ENCODE assay signal across 10 cellular contexts in genomic region chr1:226405411-226405988, GRCh38. TPM values are rescaled to one million over a fixed set of nuclear protein-coding genes. Genes with fewer than 3 reads are reported as not detected.
DNase-seq lines count a peak whose midpoint lies in the region; ATAC-seq, FAIRE-seq and TF ChIP-seq lines count a peak whose summit lies in the region.
"Had no signal": no experiment of that assay in that cellular context is flagged by ENCODE, and none has a peak within 500 bp of the region (broad histone marks: within the 10 kb centered on the region; RNA-seq: fewer than 3 reads in every experiment).

No MANE protein-coding gene starts in this region.

- H3K23me2 ChIP-seq in H1 (ENCODE audit: low read depth, low read length), result peaks cover 14% of the 10 kb centered on the region

- peak overlapping the region; percentile 95 for H3K27ac ChIP-seq in OCI-LY1 (ENCODE audit: low read depth, low read length, poor library complexity, severe bottlenecking)
- H3K27ac ChIP-seq in H1 (ENCODE audit: low read depth, low read length), result peak overlapping the region; percentile 67
- peak overlapping the region; percentile 10 to 88 (median 50) for H3K27ac ChIP-seq in transverse colon

- H3K4ac ChIP-seq in H1 (replicated peaks; ENCODE audit: insufficient read length, low read depth, low read length), result peak overlapping the region; percentile 46

- no peak overlapping the region for H2AFZ ChIP-seq in OCI-LY1 (ENCODE audit: low read length)
- no peak overlapping the region for H2AFZ ChIP-seq in H1 (ENCODE audit: low read length)

- WGBS in H1 (ENCODE audit: extremely low coverage in 1 of 2, insufficient coverage in 1 of 2, insufficient read length in 1 of 2, insufficient replicate concordance in 2 of 2, low coverage in 1 of 2, low lambda C conversion rate in 2 of 2, missing lambda C conversion rate in 1 of 2), 2 experiments, result 15% methylated on average over 16 of the region's 16 CpGs; no CpG with 5 or more reads in 1 of the 2 experiments
- WGBS in transverse colon (ENCODE audit: low coverage in 1 of 2), 2 donors, result 61% methylated on average over 8 to 16 of the region's 16 CpGs

- H2BK20ac ChIP-seq in H1 (ENCODE audit: low read length), result peak overlapping the region; percentile 82

- TF ChIP-seq EP300 in H1 (IDR thresholded peaks at IDR 0.05; ENCODE audit: borderline replicate concordance in 1 of 2, low read depth in 2 of 2, low read length in 2 of 2), result no peak
- no peak for TF ChIP-seq EP300 in transverse colon (IDR thresholded peaks at IDR 0.05; ENCODE audit: low read depth)

- H3K4me3 ChIP-seq in OCI-LY1 (ENCODE audit: low read depth, low read length, poor library complexity, severe bottlenecking) (peak overlapping the region; percentile 95), H1 (ENCODE audit: extremely low read depth in 1 of 4, insufficient read depth in 2 of 4, low read depth in 3 of 4, low read length in 4 of 4) (peak overlapping the region; percentile 57 to 99 (median 92)), transverse colon (peak overlapping the region in 1 of 4 donors; percentile 90)

- H3K27me3 ChIP-seq in OCI-LY1 (ENCODE audit: insufficient read depth, low read length) (no peaks in the 10 kb centered on the region), H1 (replicated peaks in 1 of 4; ENCODE audit: control insufficient read depth in 3 of 4, extremely low read depth in 1 of 4, insufficient read depth in 3 of 4, low read length in 3 of 4) (no peaks in the 10 kb centered on the region), transverse colon (no peaks in the 10 kb centered on the region)

- CTCF ChIA-PET in H1 (lab: Charles Lee; ENCODE audit: partially characterized antibody), result interaction anchor here (0.8 to 3.5 kb wide), 7 partner anchors 13 to 171 kb away, joined by 3 to 28 read pairs (median 6); no protein-coding TSS in a partner anchor

- H3K36me3 ChIP-seq in OCI-LY1 (ENCODE audit: insufficient read depth, low read length) (peaks cover 30% of the 10 kb centered on the region), H1 (ENCODE audit: control insufficient read depth in 2 of 4, insufficient read depth in 4 of 4, low read length in 3 of 4) (peaks cover 11 to 22% (median 17%) of the 10 kb centered on the region in 4 experiments), transverse colon (peaks cover 0 to 9% (median 4%) of the 10 kb centered on the region in 4 donors)

- H4K8ac ChIP-seq in H1 (ENCODE audit: extremely low read depth, insufficient read depth, low read length), result no peak overlapping the region; the same call in 1 of the 2 replicates

- H2BK5ac ChIP-seq in H1 (ENCODE audit: low read depth, low read length), result peak overlapping the region; percentile 94

- DNase-seq in cardiac septum (ENCODE audit: low spot score) (peak; percentile 58), Right ventricle myocardium superior (no peak), H1 (ENCODE audit: low read depth in 1 of 2, low spot score in 2 of 2) (peak in 1 of 2 experiments; percentile 59), transverse colon (no peak), NCI-H1417 (lab: John Stamatoyannopoulos, UW) (no peak), GOT3 (lab: John Stamatoyannopoulos, UW) (no peak)
- DNase-seq: NCI-H226 had no signal

- in situ Hi-C loops in transverse colon (cut with MboI; ENCODE audit: low pct_ligation_motif_present in 1 of 4, low pct_unique_long_range_greater_than_20kb in 1 of 4, low sequenced_read_pairs in 3 of 4), result loop anchor here in 3 of 4 donors (25.0 kb wide), 2 partner anchors 207 to 432 kb away; no protein-coding TSS in a partner anchor

- POLR2A ChIA-PET in H1 (lab: Charles Lee; ENCODE audit: partially characterized antibody), result interaction anchor here (0.8 to 3.1 kb wide), 14 partner anchors 10 to 342 kb away, joined by 3 to 13 read pairs (median 6); partner anchors contain the start of gene LIN9

- no peak overlapping the region for H2BK15ac ChIP-seq in H1 (ENCODE audit: low read length)

- intact Hi-C loops in cardiac septum (cut with DNase I), result no loop called here
- intact Hi-C loops in Right ventricle myocardium superior (cut with DNase I), result no loop called here
- intact Hi-C loops in transverse colon (cut with DNase I; ENCODE audit: low total_unique reads), result no loop called here

- H3K9ac ChIP-seq in OCI-LY1 (ENCODE audit: low read length) (peak overlapping the region; percentile 97), H1 (replicated peaks in 1 of 4; ENCODE audit: extremely low read depth in 1 of 4, low read depth in 3 of 4, low read length in 3 of 4) (peak overlapping the region in 1 of 4 experiments; percentile 23; a peak in 1 of 7 replicates)

- TF ChIP-seq CTCF in OCI-LY1 (IDR thresholded peaks at IDR 0.05; ENCODE audit: low read length), result no peak
- TF ChIP-seq CTCF in H1 (IDR thresholded peaks at IDR 0.05; ENCODE audit: control extremely low read depth in 1 of 3, insufficient read depth in 1 of 3, low read depth in 1 of 3, low read length in 3 of 3), result no peak
- TF ChIP-seq CTCF in transverse colon (IDR thresholded peaks at IDR 0.05), result no peak

- H2AK5ac ChIP-seq in H1 (ENCODE audit: low read depth, low read length), result peak overlapping the region; percentile 59; the same call in 1 of the 2 replicates

- no peak for TF ChIP-seq RAD21 in H1 (IDR thresholded peaks at IDR 0.05 in 1 of 2, conservative IDR thresholded peaks at IDR 0.05 in 1 of 2; ENCODE audit: low read depth in 2 of 2, low read length in 2 of 2)

- FAIRE-seq in H1 (lab: Jason Lieb, UNC), result no peak
- FAIRE-seq: colon had no signal

- peak overlapping the region; percentile 97 for H4K5ac ChIP-seq in H1 (ENCODE audit: insufficient read length, low read depth, low read length)

- peaks cover 11% of the 10 kb centered on the region for H3K79me1 ChIP-seq in H1 (ENCODE audit: low read depth, low read length)

- H3F3A ChIP-seq in OCI-LY1 (ENCODE audit: insufficient read depth, low read length), result no peaks in the 10 kb centered on the region

- peaks cover 55% of the 10 kb centered on the region for H3K79me2 ChIP-seq in OCI-LY1 (ENCODE audit: insufficient read depth, low read length)
- peaks cover 32 to 64% of the 10 kb centered on the region in 2 experiments for H3K79me2 ChIP-seq in H1 (ENCODE audit: control insufficient read depth in 1 of 2, insufficient read depth in 2 of 2, low read length in 2 of 2)

- no peak overlapping the region; the same call in 1 of the 2 replicates for H2BK12ac ChIP-seq in H1 (ENCODE audit: low read depth, low read length)

- no peaks in the 10 kb centered on the region for H3K9me2 ChIP-seq in OCI-LY1 (ENCODE audit: low read depth, low read length)

- peak overlapping the region; percentile 91 for H4K91ac ChIP-seq in H1 (replicated peaks; ENCODE audit: insufficient read length, low read length)

- no peaks in the 10 kb centered on the region for H3K9me3 ChIP-seq in OCI-LY1 (ENCODE audit: low read length)
- no peaks in the 10 kb centered on the region for H3K9me3 ChIP-seq in H1 (ENCODE audit: insufficient read depth in 2 of 2, low read depth in 1 of 2, low read length in 1 of 2)
- no peaks in the 10 kb centered on the region for H3K9me3 ChIP-seq in transverse colon

- H3K23ac ChIP-seq in H1 (ENCODE audit: insufficient read length), result no peak overlapping the region

- H3K4me1 ChIP-seq in OCI-LY1 (ENCODE audit: insufficient read depth, low read length, severe bottlenecking) (peaks cover 64% of the 10 kb centered on the region), H1 (replicated peaks in 1 of 4; ENCODE audit: control insufficient read depth in 3 of 4, insufficient read depth in 4 of 4, low read length in 3 of 4) (peaks cover 16 to 32% (median 21%) of the 10 kb centered on the region in 4 experiments), transverse colon (peaks cover 17 to 63% (median 39%) of the 10 kb centered on the region in 4 donors)

- peak overlapping the region; percentile 98 for H3K4me2 ChIP-seq in OCI-LY1 (ENCODE audit: low read length)
- H3K4me2 ChIP-seq in H1 (ENCODE audit: insufficient read depth in 1 of 2, low read depth in 2 of 2, low read length in 2 of 2), result peak overlapping the region; percentile 94 to 96

- peak overlapping the region; percentile 88 for H3K56ac ChIP-seq in H1 (replicated peaks; ENCODE audit: insufficient read length, low read depth, low read length)

- H4K20me1 ChIP-seq in OCI-LY1 (ENCODE audit: insufficient read depth, low read length) (no peaks in the 10 kb centered on the region), H1 (replicated peaks in 1 of 2; ENCODE audit: control insufficient read depth in 1 of 2, insufficient read depth in 2 of 2, low read length in 2 of 2) (peaks cover 8 to 19% of the 10 kb centered on the region in 2 experiments)

- H3K14ac ChIP-seq in H1 (ENCODE audit: insufficient read length), result no peak overlapping the region

- H3K18ac ChIP-seq in H1 (ENCODE audit: extremely low read depth, low read length), result peak overlapping the region; percentile 85

- H2BK120ac ChIP-seq in H1 (replicated peaks; ENCODE audit: low read depth, low read length), result no peak overlapping the region

- no peak for TF ChIP-seq POLR2A in H1 (IDR thresholded peaks at IDR 0.05; ENCODE audit: control extremely low read depth in 1 of 2, low read depth in 2 of 2, low read length in 2 of 2)
- TF ChIP-seq POLR2A in transverse colon (IDR thresholded peaks at IDR 0.05), result no peak

- ATAC-seq in Right ventricle myocardium superior (ENCODE audit: poor library complexity) (no peak), GM19395 (IDR thresholded peaks at IDR 0.05; ENCODE audit: unreplicated experiment) (no peak)

TF ChIP-seq in H1, 55 proteins besides CTCF, POLR2A, EP300 and RAD21:
- TF ChIP-seq ASH2L (IDR thresholded peaks at IDR 0.05; ENCODE audit: low read length) (peak; percentile 58), KDM1A (IDR thresholded peaks at IDR 0.05; ENCODE audit: borderline replicate concordance, low read length) (peak; percentile 90), CBX8 (IDR thresholded peaks at IDR 0.05; ENCODE audit: borderline replicate concordance, low read depth, low read length) (no peak), HDAC2 (IDR thresholded peaks at IDR 0.05; ENCODE audit: borderline replicate concordance in 1 of 2, low read depth in 2 of 2, low read length in 2 of 2) (peak in 1 of 2 experiments; percentile 29; a peak in 1 of 4 replicates)

RNA-seq across cellular contexts. Expression of gene PARP1, which starts 2.4 kb away (rescaled TPM):
- total RNA-seq in cardiac septum (87.1 TPM), Right ventricle myocardium superior (149 TPM), transverse colon (10 to 100 TPM; 23.2 to 74.4 (median 38.0) TPM)
- 408 and 416 TPM in 2 replicates for total RNA-seq in H1 (2021; fragmentation: NEBNext Ultra II Directional; extraction: Animal tissue kit (Norgen Biotek cat#: 25700))
- 441 and 711 TPM in 2 replicates for polyA plus RNA-seq in H1 (2011; rRNA removed)
- 578 TPM for polyA plus RNA-seq in H1 (2011; cell fraction: cytosol; rRNA removed)
- polyA plus RNA-seq in H1 (2011; cell fraction: nucleus; rRNA removed), result 551 TPM
- 318 to 335 TPM (median 328 TPM) in 4 replicates for polyA plus RNA-seq in H1 (2012, experiment 1 of 2)
- 58.8 TPM for polyA plus RNA-seq in H1 (2012, experiment 2 of 2)
- 354 TPM for polyA plus RNA-seq in H1 (2013, experiment 1 of 2)
- 356 TPM for polyA plus RNA-seq in H1 (2013, experiment 2 of 2)
- 516 and 569 TPM in 2 replicates for polyA minus RNA-seq in H1 (2011; rRNA and poly(A)+ RNA removed)
- polyA minus RNA-seq in H1 (2011; cell fraction: cytosol; rRNA and poly(A)+ RNA removed), result 222 TPM
- polyA minus RNA-seq in H1 (2011; cell fraction: nucleus; rRNA and poly(A)+ RNA removed), result 286 TPM
